Comparison of ENCODE assay signal across 8 cellular contexts in genomic region chr19:11887247-11887617, GRCh38. TPM values are rescaled to one million over a fixed set of nuclear protein-coding genes. Genes with fewer than 3 reads are reported as not detected.
DNase-seq lines count a peak whose midpoint lies in the region; ATAC-seq and TF ChIP-seq lines count a peak whose summit lies in the region.

No MANE protein-coding gene starts in this region.

- peak overlapping the region; percentile 88 for H2AFZ ChIP-seq in Loucy (ENCODE audit: low read length)

- H3K36me3 ChIP-seq in Loucy (ENCODE audit: insufficient read depth, low read length) (no peaks in the 10 kb centered on the region), duodenal mucosa (ENCODE audit: control insufficient read depth in 1 of 2, insufficient read depth in 2 of 2, low read length in 2 of 2) (no peaks in the 10 kb centered on the region)
- peaks cover 0 to 7% (median 0%) of the 10 kb centered on the region in 3 experiments for H3K36me3 ChIP-seq in naive thymus-derived CD4-positive, alpha-beta T cell (ENCODE audit: control insufficient read depth in 2 of 3, insufficient read depth in 3 of 3, low read length in 3 of 3)

- no peaks in the 10 kb centered on the region for H3F3A ChIP-seq in Loucy (ENCODE audit: low read depth)

- no peak overlapping the region for H3K27ac ChIP-seq in duodenal mucosa (ENCODE audit: low read depth, low read length)
- H3K27ac ChIP-seq in naive thymus-derived CD4-positive, alpha-beta T cell (ENCODE audit: low read depth, low read length), result peak overlapping the region; percentile 71

- H4K20me1 ChIP-seq in Loucy (ENCODE audit: insufficient read depth, low read length, poor library complexity, severe bottlenecking), result no peaks in the 10 kb centered on the region

- no peaks in the 10 kb centered on the region for H3K9me3 ChIP-seq in Loucy (ENCODE audit: insufficient read depth, low read depth, low read length)
- no peaks in the 10 kb centered on the region for H3K9me3 ChIP-seq in duodenal mucosa (ENCODE audit: control insufficient read depth in 1 of 2, low read length in 2 of 2)
- no peaks in the 10 kb centered on the region for H3K9me3 ChIP-seq in naive thymus-derived CD4-positive, alpha-beta T cell (ENCODE audit: control insufficient read depth in 2 of 3, low read length in 3 of 3)

- H3K9me2 ChIP-seq in Loucy (replicated peaks; ENCODE audit: low read depth, low read length), result no peaks in the 10 kb centered on the region

- intact Hi-C loops in naive thymus-derived CD4-positive, alpha-beta T cell (cut with micrococcal nuclease), result loop anchor here in 1 of 2 donors (1.0 to 2.0 kb wide), 3 partner anchors 36 to 254 kb away; partner anchors contain the start of gene ZNF439

- peak overlapping the region; percentile 88 to 95 (median 94) for H3K4me3 Mint-ChIP-seq in naive thymus-derived CD4-positive, alpha-beta T cell

- H3K9me3 Mint-ChIP-seq in naive thymus-derived CD4-positive, alpha-beta T cell, result peaks cover 0 to 15% (median 4%) of the 10 kb centered on the region in 11 donors

- peaks cover 0 to 3% (median 0%) of the 10 kb centered on the region in 5 donors for H3K27me3 Mint-ChIP-seq in naive thymus-derived CD4-positive, alpha-beta T cell

- H3K79me2 ChIP-seq in Loucy (ENCODE audit: insufficient read depth, low read length), result peaks cover 8% of the 10 kb centered on the region

- CTCF ChIA-PET in naive thymus-derived CD4-positive, alpha-beta T cell (lab: Charles Lee), result interaction anchor here (0.6 to 1.6 kb wide), 4 partner anchors 37 to 253 kb away, joined by 3 to 4 read pairs (median 3); partner anchors contain the start of gene ZNF20

- POLR2A ChIA-PET in naive thymus-derived CD4-positive, alpha-beta T cell (lab: Charles Lee), result interaction anchor here (1.3 to 1.6 kb wide), 2 partner anchors 77 to 100 kb away, joined by 5 read pairs; partner anchors contain the start of gene ZNF763

- H3K36me3 Mint-ChIP-seq in naive thymus-derived CD4-positive, alpha-beta T cell, result peaks cover 0 to 14% (median 5%) of the 10 kb centered on the region in 5 donors

- TF ChIP-seq CTCF in AG10803 (conservative IDR thresholded peaks at IDR 0.05; ENCODE audit: low read length), result no peak
- no peak for TF ChIP-seq CTCF in Loucy (conservative IDR thresholded peaks at IDR 0.05; ENCODE audit: low read length)

- H3K27ac Mint-ChIP-seq in naive thymus-derived CD4-positive, alpha-beta T cell, result peak overlapping the region in 8 of 9 donors; percentile 30 to 92 (median 90)

- peak; percentile 21 for ATAC-seq in naive thymus-derived CD4-positive, alpha-beta T cell
- no peak for ATAC-seq in HG03439 (IDR thresholded peaks at IDR 0.05; ENCODE audit: unreplicated experiment)

- H3K4me3 ChIP-seq in AG10803 (ENCODE audit: low read length) (peak overlapping the region; percentile 90), Loucy (ENCODE audit: low read length, poor library complexity, severe bottlenecking) (peak overlapping the region; percentile 88), duodenal mucosa (ENCODE audit: low read depth in 1 of 2, low read length in 2 of 2) (peak overlapping the region; percentile 71 to 89)
- peak overlapping the region; percentile 86 for H3K4me3 ChIP-seq in naive thymus-derived CD4-positive, alpha-beta T cell (ENCODE audit: low read length)

- H3K9ac ChIP-seq in Loucy (ENCODE audit: low read depth, low read length, poor library complexity, severe bottlenecking) (peak overlapping the region; percentile 77), duodenal mucosa (ENCODE audit: low read depth in 1 of 2, low read length in 2 of 2) (peak overlapping the region in 1 of 2 donors; percentile 76)

- peaks cover 12% of the 10 kb centered on the region for H3K4me1 ChIP-seq in Loucy (ENCODE audit: insufficient read depth, low read length, poor library complexity, severe bottlenecking)
- H3K4me1 ChIP-seq in duodenal mucosa (ENCODE audit: control insufficient read depth in 1 of 2, insufficient read depth in 2 of 2, low read length in 2 of 2), result peaks cover 0 to 6% of the 10 kb centered on the region in 2 donors
- H3K4me1 ChIP-seq in naive thymus-derived CD4-positive, alpha-beta T cell (ENCODE audit: control insufficient read depth in 2 of 2, insufficient read depth in 2 of 2, low read length in 2 of 2), result peaks cover 5 to 9% of the 10 kb centered on the region in 2 donors

- DNase-seq in AG10803 (ENCODE audit: low read depth) (peak; percentile 16), NCI-H1092 treated with DMSO at 0.1 percent for 48 hours (lab: John Stamatoyannopoulos, UW) (no peak), HT-29 (ENCODE audit: low spot score) (no peak)
- DNase-seq in naive thymus-derived CD4-positive, alpha-beta T cell, result no peak
- no peak for DNase-seq in activated CD4-positive, alpha-beta T cell treated with anti-CD3 and anti-CD28 coated beads, Interleukin-2, amount 50 U/mL, for 4 hours

- H3K27me3 ChIP-seq in Loucy (ENCODE audit: insufficient read depth, low read length, poor library complexity, severe bottlenecking), result no peaks in the 10 kb centered on the region
- H3K27me3 ChIP-seq in duodenal mucosa (ENCODE audit: control insufficient read depth in 1 of 2, insufficient read depth in 2 of 2, low read length in 2 of 2), result no peaks in the 10 kb centered on the region
- H3K27me3 ChIP-seq in naive thymus-derived CD4-positive, alpha-beta T cell (ENCODE audit: control insufficient read depth in 2 of 2, insufficient read depth in 2 of 2, low read length in 2 of 2), result no peaks in the 10 kb centered on the region

- H3K4me1 Mint-ChIP-seq in naive thymus-derived CD4-positive, alpha-beta T cell, result peaks cover 20 to 42% (median 27%) of the 10 kb centered on the region in 7 donors

- H3K4me2 ChIP-seq in Loucy (ENCODE audit: low read depth, low read length, poor library complexity, severe bottlenecking), result peak overlapping the region; percentile 76

RNA-seq across cellular contexts. Expression of gene ZNF69, which starts 0.3 kb away (rescaled TPM):
- 10 to 100 TPM in 2 of 5 experiments, 1 to 10 TPM in 3; 1.4 to 12.1 (median 5.0) TPM for total RNA-seq in naive thymus-derived CD4-positive, alpha-beta T cell
- polyA plus RNA-seq in naive thymus-derived CD4-positive, alpha-beta T cell, result 1 to 10 TPM; 1.9 to 4.8 TPM
- total RNA-seq in HT-29 (2014; rRNA removed; shearing (Covaris generic)), result 1.6 and 2.0 TPM in 2 replicates

RNA-seq across cellular contexts. Expression of gene ZNF700, which starts 37.7 kb away (rescaled TPM):
- 10 to 100 TPM; 18.0 to 26.4 (median 22.8) TPM for total RNA-seq in naive thymus-derived CD4-positive, alpha-beta T cell
- polyA plus RNA-seq in naive thymus-derived CD4-positive, alpha-beta T cell, result 1 to 10 TPM; 2.3 to 5.0 TPM
- total RNA-seq in HT-29 (2014; rRNA removed; shearing (Covaris generic)), result 2.1 and 3.1 TPM in 2 replicates

RNA-seq across cellular contexts. Expression of gene ZNF439, which starts 38.7 kb away (rescaled TPM):
- 10 to 100 TPM in 4 of 5 experiments, 1 to 10 TPM in 1; 5.6 to 22.5 (median 14.1) TPM for total RNA-seq in naive thymus-derived CD4-positive, alpha-beta T cell
- polyA plus RNA-seq in naive thymus-derived CD4-positive, alpha-beta T cell, result 1 to 10 TPM; 4.7 to 6.1 TPM
- total RNA-seq in HT-29 (2014; rRNA removed; shearing (Covaris generic)), result not detected in 2 replicates
